In genomic region chrX:148067285-148067684, GRCh38 we compare ENCODE assay signal across 11 cellular contexts.
"Had no signal": no experiment of that assay in that cellular context is flagged by ENCODE, and none has a peak within 500 bp of the region (broad histone marks: within the 10 kb centered on the region; RNA-seq: fewer than 3 reads in every experiment).

No MANE protein-coding gene starts in this region.

- H3K27ac ChIP-seq: GM23248 had no signal

- H3K36me3 ChIP-seq: HAP-1 had no signal

- DNase-seq: GM23248, GOT3, H7, H9, HCEC 1CT, HFFc6 had no signal

- FAIRE-seq: H1, H54 had no signal

- H3K4me1 ChIP-seq: HAP-1 had no signal

- H3K4me3 ChIP-seq: GM23248, GM23338, HAP-1 had no signal

- H3K9me3 ChIP-seq: HAP-1 had no signal

- ATAC-seq: GM23338, HCT116 had no signal
